Comparison of ENCODE assay signal across 15 cellular contexts in genomic region chr16:27792486-27793275, GRCh38.
DNase-seq lines count a peak whose midpoint lies in the region; ATAC-seq and TF ChIP-seq lines count a peak whose summit lies in the region.
"Had no signal": no experiment of that assay in that cellular context is flagged by ENCODE, and none has a peak within 500 bp of the region (broad histone marks: within the 10 kb centered on the region; RNA-seq: fewer than 3 reads in every experiment).

No MANE protein-coding gene starts in this region.

- H3K36me3 ChIP-seq in ascending aorta (no peaks in the 10 kb centered on the region), thoracic aorta (no peaks in the 10 kb centered on the region)
- H3K36me3 ChIP-seq: SJSA1 had no signal

- TF ChIP-seq RAD21 in Ishikawa (IDR thresholded peaks at IDR 0.05; ENCODE audit: low read depth): no peak

- no peak for TF ChIP-seq CTCF in ascending aorta (IDR thresholded peaks at IDR 0.05)
- no peak for TF ChIP-seq CTCF in fibroblast of the aortic adventitia (IDR thresholded peaks at IDR 0.05; ENCODE audit: insufficient read depth, low read length)
- no peak for TF ChIP-seq CTCF in thoracic aorta (IDR thresholded peaks at IDR 0.05)

- TF ChIP-seq EP300 in Ishikawa (IDR thresholded peaks at IDR 0.05; ENCODE audit: borderline replicate concordance): no peak

- H3K4me1 ChIP-seq in ascending aorta (peaks cover 8 to 27% of the 10 kb centered on the region in 2 donors), thoracic aorta (ENCODE audit: control insufficient read depth in 1 of 2, low read depth in 2 of 2) (peaks cover 12 to 44% of the 10 kb centered on the region in 2 donors)
- H3K4me1 ChIP-seq: SJSA1 had no signal

- no peak overlapping the region for H3K4me3 ChIP-seq in ascending aorta
- H3K4me3 ChIP-seq in fibroblast of the aortic adventitia (ENCODE audit: low read depth, low read length): no peak overlapping the region
- H3K4me3 ChIP-seq in thoracic aorta: no peak overlapping the region
- H3K4me3 ChIP-seq: SJSA1 had no signal

- intact Hi-C loops in ascending aorta (cut with DNase I): loop anchor here (5.0 kb wide), 1 partner anchor 35 kb away; no protein-coding TSS in a partner anchor

- TF ChIP-seq POLR2A in GM18505 (IDR thresholded peaks at IDR 0.05; ENCODE audit: borderline replicate concordance, extremely low read depth, insufficient read depth, insufficient read length): no peak

- DNase-seq in ascending aorta (ENCODE audit: low spot score in 2 of 2) (peak in 1 of 2 donors; percentile 74), fibroblast of the aortic adventitia (ENCODE audit: low read depth) (peak; percentile 14), thoracic aorta (ENCODE audit: low spot score) (no peak)
- no peak for DNase-seq in activated naive CD4-positive, alpha-beta T cell treated with Interleukin-2 at 50 U/mL for 16 hours
- DNase-seq: CD4-positive, CD25-positive, alpha-beta regulatory T cell; KBM-7; NCI-H146; NCI-H2081; NCI-H774 had no signal

- ATAC-seq in thoracic aorta (ENCODE audit: insufficient number of reproducible peaks, low FRiP score, low read depth) (no peak), GM18505 (IDR thresholded peaks at IDR 0.05; ENCODE audit: unreplicated experiment) (no peak), GM21515 (IDR thresholded peaks at IDR 0.05; ENCODE audit: unreplicated experiment) (no peak)
- ATAC-seq: HCT116 had no signal

- H3K27ac ChIP-seq in ascending aorta (peak overlapping the region; percentile 54 to 69), thoracic aorta (peak overlapping the region; percentile 75 to 83)
- H3K27ac ChIP-seq: HL-60, SJSA1 had no signal

- no peaks in the 10 kb centered on the region for H3K27me3 ChIP-seq in ascending aorta
- no peaks in the 10 kb centered on the region for H3K27me3 ChIP-seq in thoracic aorta (replicated peaks; ENCODE audit: insufficient read depth)
- H3K27me3 ChIP-seq: SJSA1 had no signal

- H3K9me3 ChIP-seq in ascending aorta (no peaks in the 10 kb centered on the region), thoracic aorta (no peaks in the 10 kb centered on the region)
- H3K9me3 ChIP-seq: SJSA1 had no signal

TF ChIP-seq in Ishikawa, 13 proteins besides CTCF, POLR2A, EP300 and RAD21:
- TF ChIP-seq NFIC (IDR thresholded peaks at IDR 0.05) (peak; percentile 66), TAF1 (IDR thresholded peaks at IDR 0.05; ENCODE audit: low read depth) (no peak), CREB1 (IDR thresholded peaks at IDR 0.05; ENCODE audit: low read depth) (no peak), TEAD4 (IDR thresholded peaks at IDR 0.05) (peak; percentile 50; the same call in 1 of the 2 replicates)
